Comparison of ENCODE assay signal across 8 cellular contexts in genomic region chr4:102503301-102503746, GRCh38. TPM values are rescaled to one million over a fixed set of nuclear protein-coding genes. Genes with fewer than 3 reads are reported as not detected.
A peak's percentile ranks its signal among the peaks of the same experiment; 100 is the strongest.
DNase-seq lines count a peak whose midpoint lies in the region; ATAC-seq and TF ChIP-seq lines count a peak whose summit lies in the region.

No MANE protein-coding gene starts in this region.

- H3K4me3 ChIP-seq in lower lobe of right lung (peak overlapping the region; percentile 92), neural progenitor cell (no peak overlapping the region), ovary (no peak overlapping the region)

- H3K9me3 Mint-ChIP-seq in activated CD8-positive, alpha-beta T cell treated with anti-CD3 and anti-CD28 coated beads for 36 hours: peaks cover 6% of the 10 kb centered on the region
- no peaks in the 10 kb centered on the region for H3K9me3 Mint-ChIP-seq in neural progenitor cell

- H3K4me1 ChIP-seq in lower lobe of right lung (peaks cover 43% of the 10 kb centered on the region), neural progenitor cell (peaks cover 6% of the 10 kb centered on the region), ovary (ENCODE audit: insufficient read depth) (peaks cover 4% of the 10 kb centered on the region)

- peaks cover 21% of the 10 kb centered on the region for H3F3A ChIP-seq in neural progenitor cell (ENCODE audit: low read depth)

- H3K4me1 Mint-ChIP-seq in activated CD8-positive, alpha-beta T cell treated with anti-CD3 and anti-CD28 coated beads for 36 hours (ENCODE audit: low read depth): peaks cover 29% of the 10 kb centered on the region
- peaks cover 16% of the 10 kb centered on the region for H3K4me1 Mint-ChIP-seq in neural progenitor cell

- no peaks in the 10 kb centered on the region for H3K79me2 ChIP-seq in neural progenitor cell (ENCODE audit: low read depth)

- POLR2A ChIA-PET in activated CD8-positive, alpha-beta T cell treated with anti-CD3 and anti-CD28 coated beads for 36 hours (lab: Charles Lee): interaction anchor here (0.5 to 3.7 kb wide), 5 partner anchors 8 to 1502 kb away, joined by 3 to 20 read pairs (median 3); partner anchors contain the start of gene UBE2D3

- no peaks in the 10 kb centered on the region for H3K36me3 ChIP-seq in lower lobe of right lung
- H3K36me3 ChIP-seq in neural progenitor cell: no peaks in the 10 kb centered on the region
- H3K36me3 ChIP-seq in ovary: no peaks in the 10 kb centered on the region

- H3K9me3 ChIP-seq in lower lobe of right lung (no peaks in the 10 kb centered on the region), neural progenitor cell (ENCODE audit: low read depth) (no peaks in the 10 kb centered on the region), ovary (no peaks in the 10 kb centered on the region)

- no peaks in the 10 kb centered on the region for H4K20me1 ChIP-seq in neural progenitor cell (ENCODE audit: low read depth)

- TF ChIP-seq EP300 in ovary (IDR thresholded peaks at IDR 0.05): no peak

- ATAC-seq in activated CD8-positive, alpha-beta T cell treated with anti-CD3 and anti-CD28 coated beads for 36 hours: no peak
- no peak for ATAC-seq in lower lobe of right lung

- DNase-seq in AML-193 (lab: John Stamatoyannopoulos, UW): peak; percentile 17 to 39
- DNase-seq in GM20000 (ENCODE audit: low spot score): peak; percentile 29
- DNase-seq in activated CD8-positive, alpha-beta T cell treated with anti-CD3 and anti-CD28 coated beads for 36 hours: no peak
- no peak for DNase-seq in lower lobe of right lung
- DNase-seq in neural progenitor cell (ENCODE audit: low spot score): no peak
- no peak for DNase-seq in ovary
- no peak for DNase-seq in iPS-NIHi11 (ENCODE audit: low spot score)
- DNase-seq in activated CD8-positive, alpha-beta memory T cell treated with anti-CD3 and anti-CD28 coated beads, Interleukin-2, amount 50 U/mL, for 48 hours: no peak

- no peak overlapping the region for H3K9ac ChIP-seq in neural progenitor cell

- WGBS in ovary, 3 donors: 56 to 66% (median 60%) methylated on average over 3 of the region's 3 CpGs

- no peak overlapping the region for H3K4me2 ChIP-seq in neural progenitor cell

- no peaks in the 10 kb centered on the region for H3K27me3 Mint-ChIP-seq in activated CD8-positive, alpha-beta T cell treated with anti-CD3 and anti-CD28 coated beads for 36 hours
- H3K27me3 Mint-ChIP-seq in neural progenitor cell (ENCODE audit: insufficient read depth, low read depth): no peaks in the 10 kb centered on the region

- peak overlapping the region; percentile 93 for H3K4me3 Mint-ChIP-seq in activated CD8-positive, alpha-beta T cell treated with anti-CD3 and anti-CD28 coated beads for 36 hours
- no peak overlapping the region for H3K4me3 Mint-ChIP-seq in neural progenitor cell

- TF ChIP-seq CTCF in GM20000 (IDR thresholded peaks at IDR 0.05; ENCODE audit: extremely low read depth, missing control alignments) (no peak), lower lobe of right lung (IDR thresholded peaks at IDR 0.05) (no peak), neural progenitor cell (IDR thresholded peaks at IDR 0.05) (no peak), ovary (IDR thresholded peaks at IDR 0.05) (no peak)
- TF ChIP-seq CTCF in activated CD8-positive, alpha-beta T cell treated with anti-CD3 and anti-CD28 coated beads for 36 hours (IDR thresholded peaks at IDR 0.05): peak; percentile 7

- no peak overlapping the region for H2AFZ ChIP-seq in neural progenitor cell (replicated peaks)

- H3K36me3 Mint-ChIP-seq in activated CD8-positive, alpha-beta T cell treated with anti-CD3 and anti-CD28 coated beads for 36 hours (ENCODE audit: low read depth): peaks cover 43% of the 10 kb centered on the region
- H3K36me3 Mint-ChIP-seq in neural progenitor cell: no peaks in the 10 kb centered on the region

- peak overlapping the region; percentile 92 for H3K27ac Mint-ChIP-seq in activated CD8-positive, alpha-beta T cell treated with anti-CD3 and anti-CD28 coated beads for 36 hours
- no peak overlapping the region for H3K27ac Mint-ChIP-seq in neural progenitor cell

- no peak for TF ChIP-seq POLR2A in ovary (IDR thresholded peaks at IDR 0.05)

- CTCF ChIA-PET in activated CD8-positive, alpha-beta T cell treated with anti-CD3 and anti-CD28 coated beads for 36 hours (lab: Charles Lee): interaction anchor here (1.1 to 2.0 kb wide), 3 partner anchors 16 to 96 kb away, joined by 3 to 7 read pairs (median 3); no protein-coding TSS in a partner anchor

- intact Hi-C loops in activated CD8-positive, alpha-beta T cell treated with anti-CD3 and anti-CD28 coated beads for 36 hours (cut with micrococcal nuclease): loop anchor here (5.0 kb wide), 4 partner anchors 34 to 324 kb away; partner anchors contain the start of gene UBE2D3
- intact Hi-C loops in lower lobe of right lung (cut with DNase I): no loop called here
- intact Hi-C loops in ovary (cut with DNase I): loop anchor here in 1 of 4 donors (5.0 kb wide), 1 partner anchor 324 kb away; the partner anchor contains the start of gene UBE2D3

- H3K27ac ChIP-seq in lower lobe of right lung (peak overlapping the region; percentile 98), neural progenitor cell (no peak overlapping the region), ovary (no peak overlapping the region)

- H3K27me3 ChIP-seq in lower lobe of right lung (ENCODE audit: low read depth): no peaks in the 10 kb centered on the region
- peaks cover 17% of the 10 kb centered on the region for H3K27me3 ChIP-seq in neural progenitor cell
- H3K27me3 ChIP-seq in ovary: no peaks in the 10 kb centered on the region

RNA-seq across cellular contexts. Expression of gene NFKB1, which starts 2.2 kb away (rescaled TPM):
- 100 to 1,000 TPM; 224 to 230 TPM for total RNA-seq in activated CD8-positive, alpha-beta T cell treated with anti-CD3 and anti-CD28 coated beads for 36 hours
- total RNA-seq in lower lobe of right lung (48.9 TPM), neural progenitor cell (ENCODE audit: low replicate concordance) (5.0 and 14.1 TPM in 2 replicates), ovary (10 to 100 TPM; 18.6 to 42.4 (median 36.6) TPM)
- polyA plus RNA-seq in ovary: 10 to 100 TPM; 18.8 to 45.0 TPM

Comparison
In these comparisons a context has a peak if more than half of its experiments do, and no peak if none do; other contexts are left out.
1. DNase-seq: peak in AML-193 (2 of 2) and GM20000 (single experiment); none in activated CD8-positive, alpha-beta T cell treated with anti-CD3 and anti-CD28 coated beads for 36 hours (single experiment), lower lobe of right lung (single experiment), neural progenitor cell (single experiment), ovary (0 of 5), iPS-NIHi11 (single experiment) and activated CD8-positive, alpha-beta memory T cell treated with anti-CD3 and anti-CD28 coated beads, Interleukin-2, amount 50 U/mL, for 48 hours (single experiment).